In genomic region chr6:19269341-19269898, GRCh38 we compare ENCODE assay signal across 17 cellular contexts.
"Had no signal": no experiment of that assay in that cellular context is flagged by ENCODE, and none has a peak within 500 bp of the region (broad histone marks: within the 10 kb centered on the region; RNA-seq: fewer than 3 reads in every experiment).

No MANE protein-coding gene starts in this region.

- ATAC-seq: gastroesophageal sphincter; sciatic nerve; stimulated activated naive B cell treated with anti-CD40 and anti-IgM and Interleukin-4, amounts not matched to agents 10 μg/mL and 1 μg/mL and 100 μg/mL, for 72 hours; stimulated activated naive CD8-positive, alpha-beta T cell treated with anti-CD3 and anti-CD28 coated beads, Interleukin-15, amount 100 ng/mL, for 72 hours had no signal

- H3K4me3 ChIP-seq: esophagus squamous epithelium, gastroesophageal sphincter, left lung, lower lobe of right lung, skin epidermis, testis, tibial nerve had no signal

- H3K27me3 ChIP-seq: esophagus squamous epithelium, gastroesophageal sphincter, left lung, testis, tibial nerve had no signal

- H3K9me3 ChIP-seq: esophagus squamous epithelium, lower lobe of right lung, testis had no signal

- DNase-seq: effector memory CD4-positive, alpha-beta T cell; esophagus squamous epithelium; foreskin fibroblast; glutamatergic neuron; left lung; lower lobe of right lung; mesenchymal stem cell; naive B cell; stimulated activated CD4-positive, alpha-beta T cell treated with anti-CD3 and anti-CD28 coated beads, Interleukin-2, amount 100 ng/mL, for 24 hours; stimulated activated CD4-positive, alpha-beta T cell treated with anti-CD3 and anti-CD28 coated beads, Interleukin-4, amount 100 ng/mL, for 4 hours; stimulated activated naive B cell treated with anti-CD40 and anti-IgM and Interleukin-4, amounts not matched to agents 10 μg/mL and 1 μg/mL and 100 μg/mL, for 72 hours; stimulated activated naive CD8-positive, alpha-beta T cell treated with anti-CD3 and anti-CD28 coated beads, Interleukin-15, amount 100 ng/mL, for 72 hours; testis had no signal

- H3K27ac ChIP-seq: esophagus squamous epithelium, gastroesophageal sphincter, left lung, lower lobe of right lung, skin epidermis, testis, tibial nerve had no signal

- H3K36me3 ChIP-seq: esophagus squamous epithelium, gastroesophageal sphincter, left lung, lower lobe of right lung, tibial nerve had no signal

- H3K4me1 ChIP-seq: gastroesophageal sphincter, left lung, lower lobe of right lung, tibial nerve had no signal
